In the genomic region with DNA sequence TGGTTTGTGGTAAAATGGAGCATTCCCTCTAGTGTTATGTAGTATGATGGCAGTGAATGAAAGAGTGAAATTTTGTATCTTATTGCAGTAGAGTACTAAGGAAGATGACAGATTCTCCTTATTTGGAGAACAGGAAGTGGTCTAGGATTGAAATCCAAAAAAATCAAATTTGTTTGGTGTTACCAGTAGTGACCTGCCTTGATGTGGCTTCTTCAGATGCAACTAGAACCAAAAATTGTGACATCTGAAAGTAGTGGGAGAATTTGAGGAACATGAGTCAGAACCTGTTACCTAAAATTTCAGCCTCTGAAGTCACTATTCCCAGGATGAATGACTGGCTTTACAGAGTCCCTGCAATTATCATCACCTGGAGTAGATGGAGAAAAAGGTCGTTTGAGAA, we compare ENCODE assay signal across 14 cellular contexts.
DNase-seq lines count a peak whose midpoint lies in the region; ATAC-seq and TF ChIP-seq lines count a peak whose summit lies in the region.
"Had no signal": no experiment of that assay in that cellular context is flagged by ENCODE, and none has a peak within 500 bp of the region (broad histone marks: within the 10 kb centered on the region; RNA-seq: fewer than 3 reads in every experiment).

No MANE protein-coding gene starts in this region.

- CTCF ChIA-PET in BJ (lab: Yijun Ruan, JAX), result no interaction called here

- ATAC-seq in HG03432 (IDR thresholded peaks at IDR 0.05; ENCODE audit: unreplicated experiment) (no peak), HG02870 (IDR thresholded peaks at IDR 0.05; ENCODE audit: unreplicated experiment) (no peak), GM21529 (IDR thresholded peaks at IDR 0.05; ENCODE audit: unreplicated experiment) (no peak)
- ATAC-seq: stimulated activated memory B cell treated with anti-CD40 and anti-IgM and Interleukin-4, amounts not matched to agents 10 μg/mL and 1 μg/mL and 100 μg/mL, for 72 hours had no signal

- H3K36me3 ChIP-seq in BJ (ENCODE audit: control insufficient read depth, insufficient read depth, low read length), result no peaks in the 10 kb centered on the region

- POLR2A ChIA-PET in BJ (lab: Charles Lee), result no interaction called here

- no peak for TF ChIP-seq CTCF in BJ (IDR thresholded peaks at IDR 0.05; ENCODE audit: insufficient read depth, low read depth, low read length)
- TF ChIP-seq CTCF in HL-60 (IDR thresholded peaks at IDR 0.05; ENCODE audit: insufficient read depth, low read length), result no peak

- H3K27ac ChIP-seq in HL-60 (replicated peaks), result no peak overlapping the region
- H3K27ac ChIP-seq: coronary artery had no signal

- no peak overlapping the region for H3K4me3 ChIP-seq in BJ (ENCODE audit: low read depth, low read length)
- no peak overlapping the region for H3K4me3 ChIP-seq in HL-60 (replicated peaks; ENCODE audit: insufficient read depth, low read length)
- H3K4me3 ChIP-seq: coronary artery had no signal

- H3K27me3 ChIP-seq in BJ (ENCODE audit: control insufficient read depth, insufficient read depth, low read length) (no peaks in the 10 kb centered on the region), HL-60 (ENCODE audit: insufficient read depth, poor library complexity, severe bottlenecking) (no peaks in the 10 kb centered on the region)

- DNase-seq in BJ (ENCODE audit: low read depth) (peak; percentile 46), HL-60 (ENCODE audit: low read depth in 1 of 2, low spot score in 1 of 2) (peak; percentile 62 to 64), SIG-M5 treated with dmso at 0.1 percent for 504 hours (lab: John Stamatoyannopoulos, UW; ENCODE audit: unreplicated experiment) (peak; percentile 65), fibroblast of gingiva (ENCODE audit: low read depth) (peak; percentile 40)
- no peak for DNase-seq in activated CD4-positive, CD25-positive, alpha-beta regulatory T cell treated with anti-CD3 and anti-CD28 coated beads, Interleukin-2, amount 50 U/mL, for 72 hours
- DNase-seq: activated CD4-positive, alpha-beta memory T cell treated with anti-CD3 and anti-CD28 coated beads, Interleukin-2, amount 10 ng/mL, durations not matched to agents 7 days and 5 days; GF-D8; kidney; NCI-H2107 had no signal
